ENCODE assay signal across 15 cellular contexts in genomic region chr17:78256705-78257559, GRCh38. TPM values are rescaled to one million over a fixed set of nuclear protein-coding genes. Genes with fewer than 3 reads are reported as not detected.
A peak's percentile ranks its signal among the peaks of the same experiment; 100 is the strongest.
DNase-seq lines count a peak whose midpoint lies in the region; ATAC-seq, FAIRE-seq and TF ChIP-seq lines count a peak whose summit lies in the region.
"Had no signal": no experiment of that assay in that cellular context is flagged by ENCODE, and none has a peak within 500 bp of the region (broad histone marks: within the 10 kb centered on the region; RNA-seq: fewer than 3 reads in every experiment).

No MANE protein-coding gene starts in this region.

- no peak overlapping the region for H3K27ac ChIP-seq in kidney (ENCODE audit: low read depth in 2 of 2, low read length in 2 of 2)
- peak overlapping the region; percentile 10 for H3K27ac ChIP-seq in thymus (ENCODE audit: low read depth)
- H3K27ac ChIP-seq in PC-9: no peak overlapping the region
- H3K27ac ChIP-seq: pancreas had no signal

- H3K4me1 ChIP-seq in kidney (ENCODE audit: control insufficient read depth in 1 of 2, insufficient read depth in 1 of 2, low read depth in 1 of 2, low read length in 2 of 2) (peaks cover 0 to 4% of the 10 kb centered on the region in 2 donors), thymus (ENCODE audit: control insufficient read depth, insufficient read depth, low read length) (peaks cover 64% of the 10 kb centered on the region), PC-9 (replicated peaks; ENCODE audit: insufficient read depth) (peaks cover 6% of the 10 kb centered on the region; the same call in 1 of the 2 replicates)
- H3K4me1 ChIP-seq: pancreas had no signal

- H3K27me3 Mint-ChIP-seq in activated naive CD4-positive, alpha-beta T cell treated with anti-CD3 and anti-CD28 coated beads, Interleukin-2, amount 10 ng/mL, durations not matched to agents 7 days and 5 days: no peaks in the 10 kb centered on the region
- H3K27me3 Mint-ChIP-seq in T-cell: no peaks in the 10 kb centered on the region
- H3K27me3 Mint-ChIP-seq: activated T-helper 17 cell treated with anti-CD3 and anti-CD28 coated beads, Interleukin-2, amount 50 U/mL, for 72 hours had no signal

- H3K27ac Mint-ChIP-seq in activated naive CD4-positive, alpha-beta T cell treated with anti-CD3 and anti-CD28 coated beads, Interleukin-2, amount 10 ng/mL, durations not matched to agents 7 days and 5 days: peak overlapping the region; percentile 92
- peak overlapping the region; percentile 92 to 94 for H3K27ac Mint-ChIP-seq in T-cell

- no peaks in the 10 kb centered on the region for H3K9me3 ChIP-seq in kidney (ENCODE audit: control insufficient read depth in 1 of 2, low read length in 2 of 2)
- H3K9me3 ChIP-seq in thymus (ENCODE audit: control insufficient read depth): no peaks in the 10 kb centered on the region
- H3K9me3 ChIP-seq in PC-9 (ENCODE audit: insufficient read depth, low read depth): no peaks in the 10 kb centered on the region
- H3K9me3 ChIP-seq: pancreas had no signal

- CTCF ChIA-PET in activated naive CD4-positive, alpha-beta T cell treated with anti-CD3 and anti-CD28 coated beads, Interleukin-2, amount 10 ng/mL, durations not matched to agents 7 days and 5 days (lab: Charles Lee): interaction anchor here (1.1 to 1.3 kb wide), 2 partner anchors 32 to 104 kb away, joined by 3 to 5 read pairs; no protein-coding TSS in a partner anchor
- CTCF ChIA-PET in T-cell (lab: Charles Lee): interaction anchor here in 1 of 2 donors (1.7 kb wide), 1 partner anchor 123 kb away, joined by 3 read pairs; no protein-coding TSS in a partner anchor
- CTCF ChIA-PET in PC-9 (lab: Charles Lee): no interaction called here

- H3K4me3 ChIP-seq in kidney (ENCODE audit: low read length in 2 of 2): no peak overlapping the region
- H3K4me3 ChIP-seq in thymus (ENCODE audit: low read length): no peak overlapping the region
- no peak overlapping the region for H3K4me3 ChIP-seq in PC-9
- H3K4me3 ChIP-seq: GM12878, pancreas had no signal

- H3K79me2 ChIP-seq in PC-9 (ENCODE audit: low read depth): no peaks in the 10 kb centered on the region

- peaks cover 81% of the 10 kb centered on the region for H3K4me1 Mint-ChIP-seq in activated naive CD4-positive, alpha-beta T cell treated with anti-CD3 and anti-CD28 coated beads, Interleukin-2, amount 10 ng/mL, durations not matched to agents 7 days and 5 days
- peaks cover 66 to 76% (median 75%) of the 10 kb centered on the region in 3 donors for H3K4me1 Mint-ChIP-seq in T-cell

- H3K9ac ChIP-seq in kidney (ENCODE audit: low read length in 2 of 2): no peak overlapping the region

- no peak for DNase-seq in activated naive CD4-positive, alpha-beta T cell treated with anti-CD3 and anti-CD28 coated beads, Interleukin-2, amount 10 ng/mL, durations not matched to agents 7 days and 5 days
- DNase-seq in activated naive CD4-positive, alpha-beta T cell treated with anti-CD3 and anti-CD28 coated beads, Interleukin-2, amount 50 U/mL, for 16 hours: no peak
- DNase-seq in T-cell (no peak), kidney (peak; percentile 74), iPS-NIHi7 (ENCODE audit: extremely low spot score) (no peak), PC-9 (no peak)
- DNase-seq: mammary epithelial cell, NCI-H2081 had no signal

- no peak for FAIRE-seq in kidney (lab: Jason Lieb, UNC)
- FAIRE-seq: pancreas had no signal

- H3K36me3 ChIP-seq in kidney (ENCODE audit: control insufficient read depth in 1 of 2, insufficient read depth in 2 of 2, low read length in 2 of 2): no peaks in the 10 kb centered on the region
- no peaks in the 10 kb centered on the region for H3K36me3 ChIP-seq in thymus (ENCODE audit: control insufficient read depth, insufficient read depth)
- no peaks in the 10 kb centered on the region for H3K36me3 ChIP-seq in PC-9 (ENCODE audit: low read depth)
- H3K36me3 ChIP-seq: pancreas had no signal

- H2AFZ ChIP-seq in PC-9: no peak overlapping the region

- no peak overlapping the region for H3K4me3 Mint-ChIP-seq in activated naive CD4-positive, alpha-beta T cell treated with anti-CD3 and anti-CD28 coated beads, Interleukin-2, amount 10 ng/mL, durations not matched to agents 7 days and 5 days
- peak overlapping the region in 1 of 3 donors; percentile 79 for H3K4me3 Mint-ChIP-seq in T-cell

- TF ChIP-seq CTCF in kidney (IDR thresholded peaks at IDR 0.05; ENCODE audit: borderline replicate concordance, extremely low read depth, insufficient read depth) (no peak), PC-9 (conservative IDR thresholded peaks at IDR 0.05) (no peak)

- no peaks in the 10 kb centered on the region for H3K9me2 ChIP-seq in PC-9 (ENCODE audit: insufficient read depth)

- no peaks in the 10 kb centered on the region for H3F3A ChIP-seq in PC-9 (ENCODE audit: insufficient read depth, low read depth)

- 84% methylated on average over 16 of the region's 16 CpGs for WGBS in thymus

- no peaks in the 10 kb centered on the region for H4K20me1 ChIP-seq in PC-9 (ENCODE audit: insufficient read depth)

- no peaks in the 10 kb centered on the region for H3K9me3 Mint-ChIP-seq in activated naive CD4-positive, alpha-beta T cell treated with anti-CD3 and anti-CD28 coated beads, Interleukin-2, amount 10 ng/mL, durations not matched to agents 7 days and 5 days
- no peaks in the 10 kb centered on the region for H3K9me3 Mint-ChIP-seq in T-cell
- H3K9me3 Mint-ChIP-seq: activated T-helper 17 cell treated with anti-CD3 and anti-CD28 coated beads, Interleukin-2, amount 50 U/mL, for 72 hours had no signal

- POLR2A ChIA-PET in T-cell (lab: Charles Lee) (no interaction called here), PC-9 (lab: Charles Lee; ENCODE audit: unreplicated experiment) (interaction anchor here (0.5 kb wide), 1 partner anchor 82 kb away, joined by 3 read pairs; no protein-coding TSS in a partner anchor)

- no peak overlapping the region for H3K4me2 ChIP-seq in PC-9

- ATAC-seq in T-cell (replicated peaks in 1 of 4): no peak
- ATAC-seq in GM19328 (IDR thresholded peaks at IDR 0.05; ENCODE audit: unreplicated experiment): no peak

- intact Hi-C loops in kidney (cut with DNase I) (no loop called here), PC-9 (cut with micrococcal nuclease; ENCODE audit: unreplicated experiment) (no loop called here)

- H3K27me3 ChIP-seq in thymus (ENCODE audit: control insufficient read depth, insufficient read depth): no peaks in the 10 kb centered on the region
- no peaks in the 10 kb centered on the region for H3K27me3 ChIP-seq in PC-9 (ENCODE audit: insufficient read depth, low read depth)
- H3K27me3 ChIP-seq: pancreas had no signal

- no peaks in the 10 kb centered on the region for H3K36me3 Mint-ChIP-seq in activated naive CD4-positive, alpha-beta T cell treated with anti-CD3 and anti-CD28 coated beads, Interleukin-2, amount 10 ng/mL, durations not matched to agents 7 days and 5 days
- H3K36me3 Mint-ChIP-seq in T-cell: no peaks in the 10 kb centered on the region

- no TSS peak for BruUV-seq in PC-9 (replicated peaks; lab: Mats Ljungman, UMichigan)

RNA-seq across cellular contexts. Expression of gene TMEM235, which starts 25.5 kb away (rescaled TPM):
- not detected for total RNA-seq in T-cell
- not detected for total RNA-seq in kidney
- not detected for polyA plus RNA-seq in kidney (ENCODE audit: insufficient read depth, low read depth, low replicate concordance)
- 0.50 TPM for polyA plus RNA-seq in thymus
- not detected in 2 replicates for total RNA-seq in PC-9 (2021)
- total RNA-seq: activated T-helper 17 cell treated with anti-CD3 and anti-CD28 coated beads, Interleukin-2, amount 50 U/mL, for 72 hours; Daoy; GM12878; mammary epithelial cell; pancreas; ureter had no signal
- polyA plus RNA-seq: GM12878, mammary epithelial cell had no signal

RNA-seq across cellular contexts. Expression of gene BIRC5, which starts 42.9 kb away (rescaled TPM):
- 1 to 10 TPM in 3 of 5 donors, under 1 TPM in 2; 0.67 to 1.9 (median 1.3) TPM for total RNA-seq in T-cell
- 1.7 TPM for total RNA-seq in kidney
- 0.26 TPM for polyA plus RNA-seq in kidney (ENCODE audit: insufficient read depth, low read depth, low replicate concordance)
- polyA plus RNA-seq in thymus: 6.8 TPM
- 72.4 and 91.0 TPM in 2 replicates for total RNA-seq in PC-9 (2021)

Comparison
In these comparisons a context has a peak if more than half of its experiments do, and no peak if none do; other contexts are left out.
1. RNA of gene BIRC5, which starts 42.9 kb away (total RNA-seq): 72.4 to 91.0 TPM in PC-9; 1.7 TPM in kidney (single experiment) and 0.67 to 1.9 TPM in T-cell; every median in the first group is over 10 times any median in the second.